ENCODE assay signal across 23 cellular contexts in genomic region chr5:56383761-56384160, GRCh38.
"Had no signal": no experiment of that assay in that cellular context is flagged by ENCODE, and none has a peak within 500 bp of the region (broad histone marks: within the 10 kb centered on the region; RNA-seq: fewer than 3 reads in every experiment).

No MANE protein-coding gene starts in this region.

- H3K9me3 Mint-ChIP-seq: activated CD4-positive, alpha-beta memory T cell treated with anti-CD3 and anti-CD28 coated beads, Interleukin-2, amount 10 ng/mL, durations not matched to agents 7 days and 5 days; activated naive CD8-positive, alpha-beta T cell treated with anti-CD3 and anti-CD28 coated beads, Interleukin-2, amount 10 ng/mL, durations not matched to agents 7 days and 5 days; central memory CD8-positive, alpha-beta T cell had no signal

- H3K27me3 ChIP-seq: adrenal gland, ascending aorta, body of pancreas, Peyer's patch, SJCRH30 had no signal

- H3K36me3 ChIP-seq: adrenal gland, ascending aorta, Peyer's patch, SJCRH30, WERI-Rb-1 had no signal

- H3K27me3 Mint-ChIP-seq: activated CD4-positive, alpha-beta T cell treated with anti-CD3 and anti-CD28 coated beads for 36 hours had no signal

- ATAC-seq: activated CD4-positive, alpha-beta T cell treated with anti-CD3 and anti-CD28 coated beads for 36 hours; body of pancreas had no signal

- DNase-seq: activated CD4-positive, alpha-beta memory T cell treated with anti-CD3 and anti-CD28 coated beads, Interleukin-2, amount 10 ng/mL, durations not matched to agents 7 days and 5 days; activated CD4-positive, alpha-beta T cell treated with anti-CD3 and anti-CD28 coated beads for 36 hours; activated CD4-positive, alpha-beta T cell treated with anti-CD3 and anti-CD28 coated beads, Interleukin-2, amount 50 U/mL, for 1 hour; activated naive CD4-positive, alpha-beta T cell treated with anti-CD3 and anti-CD28 coated beads, Interleukin-2, amount 50 U/mL, for 16 hours; activated naive CD8-positive, alpha-beta T cell treated with anti-CD3 and anti-CD28 coated beads, Interleukin-2, amount 10 ng/mL, durations not matched to agents 7 days and 5 days; adrenal gland; body of pancreas; KG1; NCI-H1105; NCI-H1436; NCI-H187; NCI-H2081 treated with DMSO at 0.1 percent for 48 hours; NCI-H446; NCI-H524; Peyer's patch; Right ventricle myocardium superior; SJCRH30; SK-N-SH; T-helper 1 cell; WERI-Rb-1 had no signal

- H3K4me1 Mint-ChIP-seq: activated CD4-positive, alpha-beta memory T cell treated with anti-CD3 and anti-CD28 coated beads, Interleukin-2, amount 10 ng/mL, durations not matched to agents 7 days and 5 days; activated CD4-positive, alpha-beta T cell treated with anti-CD3 and anti-CD28 coated beads for 36 hours; activated naive CD8-positive, alpha-beta T cell treated with anti-CD3 and anti-CD28 coated beads, Interleukin-2, amount 10 ng/mL, durations not matched to agents 7 days and 5 days; central memory CD8-positive, alpha-beta T cell had no signal

- H3K36me3 Mint-ChIP-seq: activated naive CD8-positive, alpha-beta T cell treated with anti-CD3 and anti-CD28 coated beads, Interleukin-2, amount 10 ng/mL, durations not matched to agents 7 days and 5 days had no signal

- H3K4me3 ChIP-seq: adrenal gland, ascending aorta, body of pancreas, Peyer's patch, SJCRH30 had no signal

- H3K9me3 ChIP-seq: adrenal gland, ascending aorta, body of pancreas, Peyer's patch, SJCRH30, SK-N-SH had no signal

- H3K4me1 ChIP-seq: adrenal gland, ascending aorta, Peyer's patch, SJCRH30 had no signal

- H3K27ac ChIP-seq: adrenal gland, ascending aorta, body of pancreas, Peyer's patch, RWPE1, SJCRH30, WERI-Rb-1 had no signal

- H3K4me3 Mint-ChIP-seq: activated CD4-positive, alpha-beta memory T cell treated with anti-CD3 and anti-CD28 coated beads, Interleukin-2, amount 10 ng/mL, durations not matched to agents 7 days and 5 days; activated CD4-positive, alpha-beta T cell treated with anti-CD3 and anti-CD28 coated beads for 36 hours; activated naive CD8-positive, alpha-beta T cell treated with anti-CD3 and anti-CD28 coated beads, Interleukin-2, amount 10 ng/mL, durations not matched to agents 7 days and 5 days; central memory CD8-positive, alpha-beta T cell had no signal
